Comparison of ENCODE assay signal across 8 cellular contexts in genomic region chr5:95835682-95836405, GRCh38. TPM values are rescaled to one million over a fixed set of nuclear protein-coding genes. Genes with fewer than 3 reads are reported as not detected.
DNase-seq lines count a peak whose midpoint lies in the region; ATAC-seq and TF ChIP-seq lines count a peak whose summit lies in the region.

No MANE protein-coding gene starts in this region.

- H3K4me1 Mint-ChIP-seq in natural killer cell (peaks cover 44 to 45% of the 10 kb centered on the region in 2 donors), WTC11 (peaks cover 10% of the 10 kb centered on the region)

- no peaks in the 10 kb centered on the region for H3K36me3 ChIP-seq in BLaER1 treated with 17β-estradiol and CSF1 and Interleukin-3, amounts not matched to agents 10 nM and 100 nM
- H3K36me3 ChIP-seq in Loucy (ENCODE audit: insufficient read depth, low read length), result no peaks in the 10 kb centered on the region

- intact Hi-C loops in natural killer cell (cut with micrococcal nuclease), result loop anchor here (1.0 to 5.0 kb wide), 4 partner anchors 12 to 104 kb away; partner anchors contain the start of gene RHOBTB3

- H3K4me2 ChIP-seq in BLaER1 treated with 17β-estradiol and CSF1 and Interleukin-3, amounts not matched to agents 10 nM and 100 nM, result peak overlapping the region; percentile 88 to 99 (median 97)
- peak overlapping the region; percentile 94 for H3K4me2 ChIP-seq in Loucy (ENCODE audit: low read depth, low read length, poor library complexity, severe bottlenecking)

- H3K27ac ChIP-seq in BLaER1 treated with 17β-estradiol and CSF1 and Interleukin-3, amounts not matched to agents 10 nM and 100 nM, result peak overlapping the region; percentile 71 to 98 (median 96)

- peak overlapping the region; percentile 94 for H3K4me3 Mint-ChIP-seq in natural killer cell
- H3K4me3 Mint-ChIP-seq in WTC11, result no peak overlapping the region; the same call in 1 of the 2 replicates

- H3K4me3 ChIP-seq in BLaER1 treated with 17β-estradiol and CSF1 and Interleukin-3, amounts not matched to agents 10 nM and 100 nM, result peak overlapping the region; percentile 51 to 73 (median 59)
- H3K4me3 ChIP-seq in Loucy (ENCODE audit: low read length, poor library complexity, severe bottlenecking), result peak overlapping the region; percentile 69
- H3K4me3 ChIP-seq in choroid plexus epithelial cell (ENCODE audit: low read depth, low read length), result peak overlapping the region; percentile 28

- DNase-seq in choroid plexus epithelial cell (ENCODE audit: low read depth) (no peak), natural killer cell (no peak), NCI-H2081 treated with DMSO at 0.1 percent for 48 hours (lab: John Stamatoyannopoulos, UW) (no peak), WTC11 (ENCODE audit: low spot score) (no peak)

- H3K36me3 Mint-ChIP-seq in natural killer cell, result no peaks in the 10 kb centered on the region
- H3K36me3 Mint-ChIP-seq in WTC11, result no peaks in the 10 kb centered on the region

- no peak for TF ChIP-seq CTCF in Loucy (conservative IDR thresholded peaks at IDR 0.05; ENCODE audit: low read length)
- TF ChIP-seq CTCF in choroid plexus epithelial cell (conservative IDR thresholded peaks at IDR 0.05; ENCODE audit: low read depth, low read length), result no peak
- TF ChIP-seq CTCF in natural killer cell (IDR thresholded peaks at IDR 0.05), result no peak
- TF ChIP-seq CTCF in WTC11 (IDR thresholded peaks at IDR 0.05), result no peak

- ATAC-seq in natural killer cell (peak in 2 of 3 donors; percentile 31 to 32), WTC11 (no peak), GM18909 (IDR thresholded peaks at IDR 0.05; ENCODE audit: poor library complexity, unreplicated experiment) (no peak), GM21786 (IDR thresholded peaks at IDR 0.05; ENCODE audit: unreplicated experiment) (no peak)

- peaks cover 32 to 86% (median 80%) of the 10 kb centered on the region in 10 experiments for H3K4me1 ChIP-seq in BLaER1 treated with 17β-estradiol and CSF1 and Interleukin-3, amounts not matched to agents 10 nM and 100 nM
- peaks cover 62% of the 10 kb centered on the region for H3K4me1 ChIP-seq in Loucy (ENCODE audit: insufficient read depth, low read length, poor library complexity, severe bottlenecking)

- H3K27me3 ChIP-seq in BLaER1 treated with 17β-estradiol and CSF1 and Interleukin-3, amounts not matched to agents 10 nM and 100 nM, result no peaks in the 10 kb centered on the region
- no peaks in the 10 kb centered on the region for H3K27me3 ChIP-seq in Loucy (ENCODE audit: insufficient read depth, low read length, poor library complexity, severe bottlenecking)

- POLR2A ChIA-PET in WTC11 (lab: Charles Lee), result no interaction called here

- no peaks in the 10 kb centered on the region for H3K79me2 ChIP-seq in Loucy (ENCODE audit: insufficient read depth, low read length)

- CTCF ChIA-PET in WTC11 (lab: Charles Lee), result interaction anchor here (3.4 kb wide), 1 partner anchor 55 kb away, joined by 25 read pairs; no protein-coding TSS in a partner anchor

- H3K9ac ChIP-seq in BLaER1 treated with 17β-estradiol and CSF1 and Interleukin-3, amounts not matched to agents 10 nM and 100 nM, result peak overlapping the region; percentile 80 to 94 (median 86)
- peak overlapping the region; percentile 74 for H3K9ac ChIP-seq in Loucy (ENCODE audit: low read depth, low read length, poor library complexity, severe bottlenecking)

- H3K9me3 Mint-ChIP-seq in natural killer cell (no peaks in the 10 kb centered on the region), WTC11 (no peaks in the 10 kb centered on the region)

- peak overlapping the region; percentile 61 for H2AFZ ChIP-seq in Loucy (ENCODE audit: low read length)

- H3K9me2 ChIP-seq in Loucy (replicated peaks; ENCODE audit: low read depth, low read length), result no peaks in the 10 kb centered on the region

- no peaks in the 10 kb centered on the region for H3K27me3 Mint-ChIP-seq in natural killer cell (ENCODE audit: low read depth in 2 of 2)
- H3K27me3 Mint-ChIP-seq in WTC11 (ENCODE audit: low read depth), result no peaks in the 10 kb centered on the region; the same call in 1 of the 2 replicates

- H4K20me1 ChIP-seq in BLaER1 treated with 17β-estradiol and CSF1 and Interleukin-3, amounts not matched to agents 10 nM and 100 nM, result no peaks in the 10 kb centered on the region
- no peaks in the 10 kb centered on the region for H4K20me1 ChIP-seq in Loucy (ENCODE audit: insufficient read depth, low read length, poor library complexity, severe bottlenecking)

- peaks cover 0 to 9% (median 0%) of the 10 kb centered on the region in 11 experiments; a peak in 3 of 22 replicates for H3K9me3 ChIP-seq in BLaER1 treated with 17β-estradiol and CSF1 and Interleukin-3, amounts not matched to agents 10 nM and 100 nM (replicated peaks in 1 of 11)
- H3K9me3 ChIP-seq in Loucy (ENCODE audit: insufficient read depth, low read depth, low read length), result no peaks in the 10 kb centered on the region

- H3K27ac Mint-ChIP-seq in natural killer cell (peak overlapping the region; percentile 79 to 93), WTC11 (no peak overlapping the region)

- no peaks in the 10 kb centered on the region for H3F3A ChIP-seq in Loucy (ENCODE audit: low read depth)

TF ChIP-seq in WTC11, 78 proteins besides CTCF, POLR2A, EP300 and RAD21 (continues in another document):
- TF ChIP-seq NFYB (CRISPR knock-in tag; conservative IDR thresholded peaks at IDR 0.05; ENCODE audit: low read depth) (no peak), ERG (CRISPR knock-in tag; IDR thresholded peaks at IDR 0.05) (no peak), ZBTB21 (CRISPR knock-in tag; IDR thresholded peaks at IDR 0.05; ENCODE audit: borderline replicate concordance) (no peak), HMGXB4 (CRISPR knock-in tag; IDR thresholded peaks at IDR 0.05) (no peak), ZBTB43 (CRISPR knock-in tag; IDR thresholded peaks at IDR 0.05) (no peak), SMAD4 (CRISPR knock-in tag; IDR thresholded peaks at IDR 0.05) (no peak), IRF1 (CRISPR knock-in tag; IDR thresholded peaks at IDR 0.05) (no peak), E2F4 (CRISPR knock-in tag; IDR thresholded peaks at IDR 0.05; ENCODE audit: borderline replicate concordance, low read depth) (no peak), ZNF263 (CRISPR knock-in tag; IDR thresholded peaks at IDR 0.05; ENCODE audit: low read depth) (no peak), USF2 (CRISPR knock-in tag; IDR thresholded peaks at IDR 0.05) (no peak), ZNF138 (CRISPR knock-in tag; conservative IDR thresholded peaks at IDR 0.05) (no peak)

RNA-seq across cellular contexts. Expression of gene GLRX, which starts 13.3 kb away (rescaled TPM):
- total RNA-seq in natural killer cell (100 to 1,000 TPM in 1 of 3 donors, 10 to 100 TPM in 2; 59.2 to 102 (median 62.5) TPM), WTC11 (2021) (15.9 to 21.0 TPM (median 19.2 TPM) in 3 replicates)

Comparison
In these comparisons a context has a peak if more than half of its experiments do, and no peak if none do; other contexts are left out.
1. ATAC-seq: peak in natural killer cell (2 of 3); none in WTC11 (single experiment), GM18909 (single experiment) and GM21786 (single experiment).
2. Peak in every context shown above with its lines, with median percentiles within 50 percentile points of each other: H3K4me3 ChIP-seq.